Comparison of ENCODE assay signal across 8 cellular contexts in the genomic region with DNA sequence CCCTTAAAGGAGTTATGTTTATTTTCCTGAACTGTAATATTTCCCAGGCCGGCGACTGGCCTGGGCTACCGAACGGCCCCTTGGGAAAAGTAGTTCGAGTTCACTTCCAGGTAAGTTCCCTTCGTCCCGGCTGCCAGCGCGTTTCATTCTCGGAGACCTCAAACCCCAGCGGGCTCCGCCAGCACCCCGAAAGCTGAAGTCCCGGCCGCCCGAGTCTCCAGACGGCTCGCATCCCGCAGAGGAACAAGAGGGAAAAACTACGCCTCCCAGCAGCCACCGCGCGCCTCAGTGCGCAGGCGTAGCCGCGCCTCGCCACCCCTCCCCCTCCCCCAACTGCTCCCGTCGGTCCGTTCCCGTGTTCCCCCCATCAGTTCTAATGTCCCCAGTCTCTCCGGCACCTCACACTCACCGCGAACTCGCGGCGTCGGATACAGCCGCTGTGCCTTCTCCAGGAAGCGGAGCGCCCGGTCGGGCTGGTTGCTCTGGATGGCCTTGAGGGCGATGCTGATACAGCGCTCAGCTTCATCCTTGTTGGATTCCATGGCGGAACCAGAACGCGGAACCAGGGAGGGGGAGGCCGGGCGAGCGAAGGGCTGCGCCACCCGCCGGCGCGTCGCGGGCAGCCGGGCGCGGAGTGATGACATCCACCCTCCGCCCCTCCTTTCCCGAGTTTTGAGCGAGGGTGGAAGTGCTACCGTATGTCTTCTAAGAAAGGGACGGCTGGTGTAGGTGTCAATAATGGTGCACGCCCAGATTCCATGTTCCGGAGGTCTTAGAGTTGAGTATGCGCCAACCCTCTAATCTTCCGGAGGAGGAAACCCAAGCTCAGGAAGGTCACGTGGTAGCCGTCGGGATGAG. TPM values are rescaled to one million over a fixed set of nuclear protein-coding genes. Genes with fewer than 3 reads are reported as not detected.
DNase-seq lines count a peak whose midpoint lies in the region; ATAC-seq lines count a peak whose summit lies in the region.

A gene (minus strand): TSS at position 564 of the 858 bp plus-strand sequence. CDS start 22 bp downstream, at position 542.

- peak; percentile 75 for ATAC-seq in GM21529 (IDR thresholded peaks at IDR 0.05; ENCODE audit: unreplicated experiment)

- peaks cover 7 to 39% (median 21%) of the 10 kb centered on the region in 3 donors for H3K4me1 Mint-ChIP-seq in IgD-negative memory B cell

- H3K27me3 Mint-ChIP-seq in IgD-negative memory B cell = no peaks in the 10 kb centered on the region

- H3K27ac Mint-ChIP-seq in IgD-negative memory B cell = peak within 1 kb of the TSS; percentile 99

- peak within 1 kb of the TSS; percentile 89 to 99 (median 98) for H3K4me3 Mint-ChIP-seq in IgD-negative memory B cell

- DNase-seq in DMS 273 treated with DMSO at 0.1 percent for 48 hours (lab: John Stamatoyannopoulos, UW) (peak; percentile 84), OCI-M1 (lab: John Stamatoyannopoulos, UW) (peak; percentile 98), activated T-cell treated with anti-CD3 and anti-CD28 coated beads for 24 hours (ENCODE audit: low read depth) (peak; percentile 83), epidermal melanocyte (ENCODE audit: insufficient read length, low spot score) (peak; percentile 90), midbrain (lab: John Stamatoyannopoulos, UW) (peak; percentile 94)
- peak; percentile 82 to 83 for DNase-seq in stimulated activated CD8-positive, alpha-beta memory T cell treated with anti-CD3 and anti-CD28 coated beads, Interleukin-15, amount 100 ng/mL, for 48 hours (ENCODE audit: low read depth in 2 of 2)

- peaks cover 2% of the 10 kb centered on the region for H3K36me3 Mint-ChIP-seq in IgD-negative memory B cell

- H3K9me3 Mint-ChIP-seq in IgD-negative memory B cell = no peaks in the 10 kb centered on the region

RNA-seq across cellular contexts. Expression of the gene that starts here (rescaled TPM):
- polyA plus RNA-seq in IgD-negative memory B cell = 27.6 TPM

Comparison
In these comparisons a context has a peak if more than half of its experiments do, and no peak if none do; other contexts are left out.
1. Peak in every context shown above with its lines: DNase-seq and ATAC-seq.